Comparison of ENCODE assay signal across 8 cellular contexts in genomic region chr11:63670738-63671321, GRCh38. TPM values are rescaled to one million over a fixed set of nuclear protein-coding genes. Genes with fewer than 3 reads are reported as not detected.
DNase-seq lines count a peak whose midpoint lies in the region; ATAC-seq and TF ChIP-seq lines count a peak whose summit lies in the region.

No MANE protein-coding gene starts in this region.

- peaks cover 38% of the 10 kb centered on the region for H3K79me2 ChIP-seq in fibroblast of lung (ENCODE audit: control insufficient read depth, insufficient read depth, low read length)

- H3K27ac ChIP-seq in fibroblast of lung (ENCODE audit: insufficient read depth, low read length) (peak overlapping the region; percentile 82), upper lobe of left lung (peak overlapping the region; percentile 98 to 100 (median 99))
- H3K27ac ChIP-seq in naive thymus-derived CD4-positive, alpha-beta T cell (ENCODE audit: low read depth, low read length), result peak overlapping the region; percentile 74

- CTCF ChIA-PET in AG04449 (lab: Yijun Ruan, JAX), result interaction anchor here (0.6 to 5.7 kb wide), 9 partner anchors 10 to 97 kb away, joined by 3 to 47 read pairs (median 7); partner anchors contain the start of gene RTN3
- CTCF ChIA-PET in naive thymus-derived CD4-positive, alpha-beta T cell (lab: Charles Lee), result interaction anchor here (0.7 to 4.1 kb wide), 6 partner anchors 11 to 191 kb away, joined by 3 to 25 read pairs (median 6); partner anchors contain the start of gene RTN3

- H3K36me3 ChIP-seq in fibroblast of lung (ENCODE audit: control insufficient read depth, insufficient read depth, low read length) (peaks cover 2% of the 10 kb centered on the region), upper lobe of left lung (no peaks in the 10 kb centered on the region)
- H3K36me3 ChIP-seq in naive thymus-derived CD4-positive, alpha-beta T cell (ENCODE audit: control insufficient read depth in 2 of 3, insufficient read depth in 3 of 3, low read length in 3 of 3), result peaks cover 0 to 7% (median 0%) of the 10 kb centered on the region in 3 experiments

- H3K4me3 Mint-ChIP-seq in naive thymus-derived CD4-positive, alpha-beta T cell, result peak overlapping the region; percentile 76 to 90 (median 88)

- peaks cover 22 to 48% (median 27%) of the 10 kb centered on the region in 7 donors for H3K4me1 Mint-ChIP-seq in naive thymus-derived CD4-positive, alpha-beta T cell

- peak overlapping the region; percentile 90 for H3K9ac ChIP-seq in fibroblast of lung (ENCODE audit: insufficient read depth, low read length)

- H3K27me3 Mint-ChIP-seq in naive thymus-derived CD4-positive, alpha-beta T cell, result no peaks in the 10 kb centered on the region

- H3K36me3 Mint-ChIP-seq in naive thymus-derived CD4-positive, alpha-beta T cell, result peaks cover 0 to 7% (median 0%) of the 10 kb centered on the region in 5 donors

- peak overlapping the region; percentile 68 to 91 (median 84) for H3K27ac Mint-ChIP-seq in naive thymus-derived CD4-positive, alpha-beta T cell

- H3K27me3 ChIP-seq in fibroblast of lung (ENCODE audit: control insufficient read depth, insufficient read depth, low read length), result no peaks in the 10 kb centered on the region
- H3K27me3 ChIP-seq in naive thymus-derived CD4-positive, alpha-beta T cell (ENCODE audit: control insufficient read depth in 2 of 2, insufficient read depth in 2 of 2, low read length in 2 of 2), result no peaks in the 10 kb centered on the region
- no peaks in the 10 kb centered on the region for H3K27me3 ChIP-seq in upper lobe of left lung

- no peak for TF ChIP-seq EP300 in upper lobe of left lung (IDR thresholded peaks at IDR 0.05)

- 1% methylated on average over 15 to 41 of the region's 54 CpGs for WGBS in upper lobe of left lung, 2 donors

- H4K20me1 ChIP-seq in fibroblast of lung (ENCODE audit: control insufficient read depth, extremely low read depth, insufficient read depth, low read length), result no peaks in the 10 kb centered on the region

- peak overlapping the region; percentile 88 for H3K4me2 ChIP-seq in fibroblast of lung (ENCODE audit: extremely low read depth, insufficient read depth, low read length)

- intact Hi-C loops in naive thymus-derived CD4-positive, alpha-beta T cell (cut with micrococcal nuclease), result loop anchor here (1.0 to 10.0 kb wide), 13 partner anchors 10 to 964 kb away; partner anchors contain the start of genes RTN3 (in 2 of the 2), BSCL2 (in 1 of the 2), COX8A (in 1 of the 2) and GNG3 (in 1 of the 2)

- H3K9me3 Mint-ChIP-seq in naive thymus-derived CD4-positive, alpha-beta T cell, result no peaks in the 10 kb centered on the region

- no peak overlapping the region for H2AFZ ChIP-seq in fibroblast of lung (ENCODE audit: low read length)

- peaks cover 18% of the 10 kb centered on the region for H3K4me1 ChIP-seq in fibroblast of lung (ENCODE audit: control insufficient read depth, extremely low read depth, insufficient read depth, low read length)
- peaks cover 4 to 6% of the 10 kb centered on the region in 2 donors for H3K4me1 ChIP-seq in naive thymus-derived CD4-positive, alpha-beta T cell (ENCODE audit: control insufficient read depth in 2 of 2, insufficient read depth in 2 of 2, low read length in 2 of 2)
- H3K4me1 ChIP-seq in upper lobe of left lung, result peaks cover 40 to 49% (median 42%) of the 10 kb centered on the region in 4 donors

- TF ChIP-seq CTCF in AG04449 (IDR thresholded peaks at IDR 0.05; ENCODE audit: insufficient read depth, low read length, missing control alignments), result peak; percentile 56
- TF ChIP-seq CTCF in GM12874 (IDR thresholded peaks at IDR 0.05; ENCODE audit: insufficient read depth, low read depth, low read length), result peak; percentile 56
- TF ChIP-seq CTCF in fibroblast of lung (conservative IDR thresholded peaks at IDR 0.05 in 1 of 2, IDR thresholded peaks at IDR 0.05 in 1 of 2; ENCODE audit: low read depth in 1 of 2, low read length in 2 of 2), result peak; percentile 28 to 30
- peak in 5 of 6 experiments; percentile 20 to 41 (median 30) for TF ChIP-seq CTCF in upper lobe of left lung (IDR thresholded peaks at IDR 0.05)

- TF ChIP-seq POLR2A in upper lobe of left lung (IDR thresholded peaks at IDR 0.05), result peak in 1 of 4 donors; percentile 48

- POLR2A ChIA-PET in AG04449 (lab: Yijun Ruan, JAX), result interaction anchor here (0.9 to 2.1 kb wide), 3 partner anchors 10 to 98 kb away, joined by 3 to 10 read pairs (median 4); partner anchors contain the start of genes RTN3 and ZFTA
- POLR2A ChIA-PET in naive thymus-derived CD4-positive, alpha-beta T cell (lab: Charles Lee), result interaction anchor here (0.9 to 3.8 kb wide), 4 partner anchors 9 to 119 kb away, joined by 3 to 42 read pairs (median 4); partner anchors contain the start of gene RTN3

- DNase-seq in AG04449 (ENCODE audit: low read depth, low spot score), result no peak
- DNase-seq in NCI-H460 (ENCODE audit: extremely low read depth, low read depth), result peak; percentile 56
- DNase-seq in activated T-helper 1 cell treated with Interleukin-2 at 50 U/mL for 16 hours (ENCODE audit: low read depth), result peak; percentile 15
- peak in 1 of 2 donors; percentile 42 for DNase-seq in fibroblast of lung (ENCODE audit: low read depth in 2 of 2)
- peak in 6 of 9 donors; percentile 13 to 53 (median 16) for DNase-seq in naive thymus-derived CD4-positive, alpha-beta T cell
- peak; percentile 72 to 93 for DNase-seq in upper lobe of left lung

- H3K9me3 ChIP-seq in fibroblast of lung (ENCODE audit: control insufficient read depth, insufficient read depth, low read depth, low read length) (no peaks in the 10 kb centered on the region), upper lobe of left lung (no peaks in the 10 kb centered on the region)
- no peaks in the 10 kb centered on the region for H3K9me3 ChIP-seq in naive thymus-derived CD4-positive, alpha-beta T cell (ENCODE audit: control insufficient read depth in 2 of 3, low read length in 3 of 3)

- H3K4me3 ChIP-seq in AG04449 (ENCODE audit: low read depth, low read length), result peak overlapping the region; percentile 79
- H3K4me3 ChIP-seq in fibroblast of lung (replicated peaks in 1 of 4; ENCODE audit: control extremely low read depth in 1 of 4, insufficient read depth in 1 of 4, low read depth in 3 of 4, low read length in 4 of 4), result peak overlapping the region; percentile 49 to 90 (median 72)
- peak overlapping the region; percentile 97 for H3K4me3 ChIP-seq in naive thymus-derived CD4-positive, alpha-beta T cell (ENCODE audit: low read length)
- H3K4me3 ChIP-seq in upper lobe of left lung, result peak overlapping the region; percentile 78 to 95 (median 91)

- ATAC-seq in HG02885 (IDR thresholded peaks at IDR 0.05; ENCODE audit: poor library complexity, unreplicated experiment) (peak; percentile 29), upper lobe of left lung (ENCODE audit: low FRiP score in 2 of 2) (peak; percentile 71 to 73)
- ATAC-seq in naive thymus-derived CD4-positive, alpha-beta T cell, result peak; percentile 24

RNA-seq across cellular contexts. Expression of gene ATL3, which starts 0.3 kb away (rescaled TPM):
- 64.7 and 67.2 TPM in 2 replicates for total RNA-seq in NCI-H460 (2014; rRNA removed; shearing (Covaris generic))
- polyA plus RNA-seq in NCI-H460 (2014; cell fraction: nucleus; rRNA removed), result 15.3 and 26.2 TPM in 2 replicates
- 120 and 147 TPM in 2 replicates for total RNA-seq in fibroblast of lung
- polyA plus RNA-seq in fibroblast of lung, result 89.5 and 111 TPM in 2 replicates
- 42.3 and 43.9 TPM in 2 replicates for polyA plus RNA-seq in fibroblast of lung (2012)
- polyA minus RNA-seq in fibroblast of lung (ENCODE audit: low replicate concordance), result 46.6 and 65.0 TPM in 2 replicates
- total RNA-seq in naive thymus-derived CD4-positive, alpha-beta T cell, result 10 to 100 TPM; 25.3 to 33.3 (median 29.5) TPM
- polyA plus RNA-seq in naive thymus-derived CD4-positive, alpha-beta T cell, result 10 to 100 TPM; 13.8 to 16.7 TPM
- 10 to 100 TPM; 16.8 to 75.1 (median 61.2) TPM for total RNA-seq in upper lobe of left lung

RNA-seq across cellular contexts. Expression of gene RTN3, which starts 10.5 kb away (rescaled TPM):
- total RNA-seq in NCI-H460 (2014; rRNA removed; shearing (Covaris generic)), result 114 and 115 TPM in 2 replicates
- polyA plus RNA-seq in NCI-H460 (2014; cell fraction: nucleus; rRNA removed), result 39.3 and 49.5 TPM in 2 replicates
- total RNA-seq in fibroblast of lung (67.8 and 93.3 TPM in 2 replicates), upper lobe of left lung (100 to 1,000 TPM in 4 of 6 donors, 10 to 100 TPM in 2; 41.9 to 153 (median 113) TPM)
- polyA plus RNA-seq in fibroblast of lung, result 158 and 167 TPM in 2 replicates
- 120 and 126 TPM in 2 replicates for polyA plus RNA-seq in fibroblast of lung (2012)
- polyA minus RNA-seq in fibroblast of lung (ENCODE audit: low replicate concordance), result 69.8 and 75.1 TPM in 2 replicates
- total RNA-seq in naive thymus-derived CD4-positive, alpha-beta T cell, result 10 to 100 TPM; 20.8 to 65.7 (median 34.4) TPM
- polyA plus RNA-seq in naive thymus-derived CD4-positive, alpha-beta T cell, result 10 to 100 TPM; 32.6 to 35.2 TPM

RNA-seq across cellular contexts. Expression of gene PLAAT3, which starts 56.6 kb away (rescaled TPM):
- 10.3 and 13.6 TPM in 2 replicates for total RNA-seq in NCI-H460 (2014; rRNA removed; shearing (Covaris generic))
- polyA plus RNA-seq in NCI-H460 (2014; cell fraction: nucleus; rRNA removed), result 20.4 and 20.9 TPM in 2 replicates
- total RNA-seq in fibroblast of lung, result 32.1 and 45.4 TPM in 2 replicates
- polyA plus RNA-seq in fibroblast of lung, result 11.4 and 40.9 TPM in 2 replicates
- 10.8 and 35.5 TPM in 2 replicates for polyA plus RNA-seq in fibroblast of lung (2012)
- polyA minus RNA-seq in fibroblast of lung (ENCODE audit: low replicate concordance), result 17.5 and 32.9 TPM in 2 replicates
- 10 to 100 TPM in 1 of 5 experiments, 1 to 10 TPM in 3, under 1 TPM in 1; 0.92 to 10.3 (median 2.0) TPM for total RNA-seq in naive thymus-derived CD4-positive, alpha-beta T cell
- 1 to 10 TPM; 1.9 to 4.8 TPM for polyA plus RNA-seq in naive thymus-derived CD4-positive, alpha-beta T cell
- total RNA-seq in upper lobe of left lung, result 100 to 1,000 TPM in 3 of 6 donors, 10 to 100 TPM in 3; 36.7 to 128 (median 89.5) TPM
